Comparison of ENCODE assay signal across 30 cellular contexts in genomic region chr3:112471926-112472325, GRCh38. TPM values are rescaled to one million over a fixed set of nuclear protein-coding genes. Genes with fewer than 3 reads are reported as not detected.
DNase-seq lines count a peak whose midpoint lies in the region; ATAC-seq, FAIRE-seq and TF ChIP-seq lines count a peak whose summit lies in the region.
"Had no signal": no experiment of that assay in that cellular context is flagged by ENCODE, and none has a peak within 500 bp of the region (broad histone marks: within the 10 kb centered on the region; RNA-seq: fewer than 3 reads in every experiment).

No MANE protein-coding gene starts in this region.

- H3K9ac ChIP-seq in neural progenitor cell: no peak overlapping the region
- H3K9ac ChIP-seq: SK-N-SH had no signal

- H3K36me3 Mint-ChIP-seq in activated CD4-positive, alpha-beta T cell treated with anti-CD3 and anti-CD28 coated beads for 36 hours (ENCODE audit: low read depth): peaks cover 61% of the 10 kb centered on the region
- peaks cover 62% of the 10 kb centered on the region for H3K36me3 Mint-ChIP-seq in activated naive CD8-positive, alpha-beta T cell treated with anti-CD3 and anti-CD28 coated beads, Interleukin-2, amount 10 ng/mL, durations not matched to agents 7 days and 5 days
- H3K36me3 Mint-ChIP-seq in neural progenitor cell: no peaks in the 10 kb centered on the region
- H3K36me3 Mint-ChIP-seq: type B pancreatic cell had no signal

- no peak overlapping the region for H3K4me2 ChIP-seq in neural progenitor cell
- H3K4me2 ChIP-seq: SK-N-SH had no signal

- FAIRE-seq in GM12892 (lab: Jason Lieb, UNC): peak; percentile 65
- FAIRE-seq: A204.1, GM18507, H54 had no signal

- TF ChIP-seq CTCF in neural progenitor cell (IDR thresholded peaks at IDR 0.05) (no peak), adrenal gland (IDR thresholded peaks at IDR 0.05) (no peak)

- H3F3A ChIP-seq in neural progenitor cell (ENCODE audit: low read depth): no peaks in the 10 kb centered on the region

- ATAC-seq in activated CD4-positive, alpha-beta T cell treated with anti-CD3 and anti-CD28 coated beads for 36 hours: peak; percentile 23
- ATAC-seq in activated naive CD8-positive, alpha-beta T cell treated with anti-CD3 and anti-CD28 coated beads, Interleukin-2, amount 10 ng/mL, durations not matched to agents 7 days and 5 days (ENCODE audit: low read depth): no peak

- no peaks in the 10 kb centered on the region for H3K79me2 ChIP-seq in neural progenitor cell (ENCODE audit: low read depth)

- H3K27me3 Mint-ChIP-seq in activated CD4-positive, alpha-beta T cell treated with anti-CD3 and anti-CD28 coated beads for 36 hours: no peaks in the 10 kb centered on the region
- no peaks in the 10 kb centered on the region for H3K27me3 Mint-ChIP-seq in activated naive CD8-positive, alpha-beta T cell treated with anti-CD3 and anti-CD28 coated beads, Interleukin-2, amount 10 ng/mL, durations not matched to agents 7 days and 5 days
- peaks cover 2% of the 10 kb centered on the region for H3K27me3 Mint-ChIP-seq in neural progenitor cell (ENCODE audit: insufficient read depth, low read depth)
- H3K27me3 Mint-ChIP-seq: dendritic cell treated with granulocyte-macrophage colony-stimulating factor and Interleukin-4, amounts not matched to agents 40 ng/mL and 50 ng/mL, for 4 days; type B pancreatic cell had no signal

- H3K4me3 Mint-ChIP-seq in activated CD4-positive, alpha-beta T cell treated with anti-CD3 and anti-CD28 coated beads for 36 hours: no peak overlapping the region
- peak overlapping the region; percentile 23 for H3K4me3 Mint-ChIP-seq in activated naive CD8-positive, alpha-beta T cell treated with anti-CD3 and anti-CD28 coated beads, Interleukin-2, amount 10 ng/mL, durations not matched to agents 7 days and 5 days
- no peak overlapping the region for H3K4me3 Mint-ChIP-seq in neural progenitor cell
- H3K4me3 Mint-ChIP-seq: dendritic cell treated with granulocyte-macrophage colony-stimulating factor and Interleukin-4, amounts not matched to agents 40 ng/mL and 50 ng/mL, for 4 days; type B pancreatic cell had no signal

- intact Hi-C loops in activated CD4-positive, alpha-beta T cell treated with anti-CD3 and anti-CD28 coated beads for 36 hours (cut with DNase I, micrococcal nuclease): no loop called here
- intact Hi-C loops in adrenal gland (cut with DNase I): no loop called here

- TF ChIP-seq POLR2A in GM12892 (IDR thresholded peaks at IDR 0.05; ENCODE audit: low read depth, low read length) (no peak), adrenal gland (IDR thresholded peaks at IDR 0.05) (no peak)

- CTCF ChIA-PET in activated CD4-positive, alpha-beta T cell treated with anti-CD3 and anti-CD28 coated beads for 36 hours (lab: Charles Lee): no interaction called here

- H3K36me3 ChIP-seq in neural progenitor cell: no peaks in the 10 kb centered on the region
- no peaks in the 10 kb centered on the region for H3K36me3 ChIP-seq in adrenal gland (replicated peaks in 1 of 2)
- H3K36me3 ChIP-seq: cardiac muscle cell, MG63, right atrium auricular region had no signal

- H3K27me3 ChIP-seq in neural progenitor cell (no peaks in the 10 kb centered on the region), adrenal gland (no peaks in the 10 kb centered on the region)
- H3K27me3 ChIP-seq: cardiac muscle cell, right atrium auricular region had no signal

- H4K20me1 ChIP-seq in neural progenitor cell (ENCODE audit: low read depth): no peaks in the 10 kb centered on the region

- H3K4me3 ChIP-seq in neural progenitor cell (no peak overlapping the region), adrenal gland (no peak overlapping the region)
- H3K4me3 ChIP-seq: cardiac muscle cell, MG63, right atrium auricular region had no signal

- no peaks in the 10 kb centered on the region for H3K9me3 Mint-ChIP-seq in activated CD4-positive, alpha-beta T cell treated with anti-CD3 and anti-CD28 coated beads for 36 hours (ENCODE audit: low read depth)
- peaks cover 3% of the 10 kb centered on the region for H3K9me3 Mint-ChIP-seq in activated naive CD8-positive, alpha-beta T cell treated with anti-CD3 and anti-CD28 coated beads, Interleukin-2, amount 10 ng/mL, durations not matched to agents 7 days and 5 days
- H3K9me3 Mint-ChIP-seq in neural progenitor cell: no peaks in the 10 kb centered on the region
- H3K9me3 Mint-ChIP-seq: dendritic cell treated with granulocyte-macrophage colony-stimulating factor and Interleukin-4, amounts not matched to agents 40 ng/mL and 50 ng/mL, for 4 days; type B pancreatic cell had no signal

- 69 to 83% (median 78%) methylated on average over 2 of the region's 2 CpGs for WGBS in adrenal gland, 4 donors

- H3K4me1 ChIP-seq in neural progenitor cell (no peaks in the 10 kb centered on the region), adrenal gland (replicated peaks in 1 of 2) (no peaks in the 10 kb centered on the region)
- H3K4me1 ChIP-seq: right atrium auricular region had no signal

- H3K9me3 ChIP-seq in neural progenitor cell (ENCODE audit: low read depth) (no peaks in the 10 kb centered on the region), adrenal gland (replicated peaks in 1 of 3) (no peaks in the 10 kb centered on the region)
- H3K9me3 ChIP-seq: MG63, SK-N-SH had no signal

- H3K27ac ChIP-seq in neural progenitor cell (no peak overlapping the region), adrenal gland (no peak overlapping the region)
- H3K27ac ChIP-seq: cardiac muscle cell, right atrium auricular region had no signal

- POLR2A ChIA-PET in activated CD4-positive, alpha-beta T cell treated with anti-CD3 and anti-CD28 coated beads for 36 hours (lab: Charles Lee): no interaction called here
- POLR2A ChIA-PET in activated naive CD8-positive, alpha-beta T cell treated with anti-CD3 and anti-CD28 coated beads, Interleukin-2, amount 10 ng/mL, durations not matched to agents 7 days and 5 days (lab: Charles Lee): no interaction called here

- H3K27ac Mint-ChIP-seq in activated CD4-positive, alpha-beta T cell treated with anti-CD3 and anti-CD28 coated beads for 36 hours: peak overlapping the region; percentile 24
- H3K27ac Mint-ChIP-seq in activated naive CD8-positive, alpha-beta T cell treated with anti-CD3 and anti-CD28 coated beads, Interleukin-2, amount 10 ng/mL, durations not matched to agents 7 days and 5 days: peak overlapping the region; percentile 65
- no peak overlapping the region for H3K27ac Mint-ChIP-seq in neural progenitor cell
- H3K27ac Mint-ChIP-seq: dendritic cell treated with granulocyte-macrophage colony-stimulating factor and Interleukin-4, amounts not matched to agents 40 ng/mL and 50 ng/mL, for 4 days; type B pancreatic cell had no signal

- no peak for DNase-seq in activated CD4-positive, alpha-beta T cell treated with anti-CD3 and anti-CD28 coated beads for 36 hours
- DNase-seq in activated CD4-positive, alpha-beta T cell treated with anti-CD3 and anti-CD28 coated beads for 4 hours: no peak
- DNase-seq in GM12892 (ENCODE audit: insufficient read length): no peak
- DNase-seq in activated naive CD8-positive, alpha-beta T cell treated with anti-CD3 and anti-CD28 coated beads, Interleukin-2, amount 10 ng/mL, durations not matched to agents 7 days and 5 days: no peak
- no peak for DNase-seq in neural progenitor cell (ENCODE audit: low spot score)
- DNase-seq in adrenal gland: no peak
- no peak for DNase-seq in DMS79 (lab: John Stamatoyannopoulos, UW)
- no peak for DNase-seq in NAMALWA (ENCODE audit: low spot score)
- DNase-seq: activated CD4-positive, CD25-positive, alpha-beta regulatory T cell; anterior cingulate cortex; glutamatergic neuron; kidney glomerular epithelial cell; MG63; NCI-H1436 treated with DMSO at 0.1 percent for 48 hours; NCI-H526; RPMI8226; SK-N-SH; stimulated activated CD4-positive, alpha-beta T cell treated with anti-CD3 and anti-CD28 coated beads, Interleukin-12 subunit alpha, Interleukin-12 subunit beta, amount 100 ng/mL, for 4 hours; stimulated activated CD4-positive, alpha-beta T cell treated with anti-CD3 and anti-CD28 coated beads, Interleukin-4, amount 100 ng/mL, for 4 hours; T1000 had no signal

- H2AFZ ChIP-seq in neural progenitor cell (replicated peaks): peak overlapping the region; percentile 11

- peaks cover 75% of the 10 kb centered on the region for H3K4me1 Mint-ChIP-seq in activated CD4-positive, alpha-beta T cell treated with anti-CD3 and anti-CD28 coated beads for 36 hours
- peaks cover 61% of the 10 kb centered on the region for H3K4me1 Mint-ChIP-seq in activated naive CD8-positive, alpha-beta T cell treated with anti-CD3 and anti-CD28 coated beads, Interleukin-2, amount 10 ng/mL, durations not matched to agents 7 days and 5 days
- H3K4me1 Mint-ChIP-seq in neural progenitor cell: no peaks in the 10 kb centered on the region

RNA-seq across cellular contexts. Expression of gene BTLA, which starts 27.3 kb away (rescaled TPM):
- total RNA-seq in activated CD4-positive, alpha-beta T cell treated with anti-CD3 and anti-CD28 coated beads for 36 hours: 10 to 100 TPM; 21.0 to 21.7 TPM
- polyA plus RNA-seq in GM12892 (2012; ENCODE audit: missing spikeins): 52.2 TPM
- total RNA-seq in activated naive CD8-positive, alpha-beta T cell treated with anti-CD3 and anti-CD28 coated beads, Interleukin-2, amount 10 ng/mL, durations not matched to agents 7 days and 5 days: 10 to 100 TPM; 27.8 to 29.8 TPM
- total RNA-seq in neural progenitor cell (ENCODE audit: low replicate concordance): 3.9 TPM in 1 of 2 replicates, not detected in the other
- under 1 TPM in 4 of 8 donors, not detected in 4; 0.13 to 0.47 (median 0.25) TPM for total RNA-seq in adrenal gland
- under 1 TPM; 0.16 to 0.35 (median 0.27) TPM for polyA plus RNA-seq in adrenal gland
- total RNA-seq: cardiac muscle cell, G401, lung microvascular endothelial cell, right atrium auricular region had no signal
- polyA plus RNA-seq: BJ, cardiac muscle cell, SK-N-SH had no signal
